8 cellular contexts compared by ENCODE assay signal in the genomic region with DNA sequence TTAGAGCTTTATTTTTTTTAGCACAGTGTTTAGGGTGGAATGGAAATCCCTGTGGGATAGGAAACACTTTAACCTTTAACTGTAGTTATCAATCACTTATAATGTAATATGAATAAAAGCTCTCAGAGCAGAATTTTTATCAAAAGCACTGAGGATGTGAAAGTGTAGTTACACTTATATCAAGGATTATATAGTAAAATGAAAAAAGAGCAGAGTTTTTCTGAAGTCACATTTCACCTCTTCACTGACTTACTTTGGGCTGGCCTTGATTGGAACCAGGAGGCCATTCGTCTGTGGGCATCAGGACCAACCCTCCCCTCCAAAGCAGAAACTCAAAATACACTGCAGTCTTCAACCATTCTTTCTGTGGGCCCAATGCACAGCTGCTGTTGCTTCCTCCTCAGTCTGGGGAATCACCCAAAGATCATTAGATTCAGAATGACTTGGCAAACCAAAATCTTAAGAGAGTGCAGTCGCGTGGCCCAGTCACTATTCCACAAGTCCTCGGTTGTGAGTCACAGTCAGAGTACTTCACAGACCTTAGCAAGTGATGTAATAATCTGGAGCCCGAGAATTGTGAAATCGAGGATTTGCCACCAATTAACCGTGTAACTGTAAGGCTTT.
DNase-seq lines count a peak whose midpoint lies in the region; ATAC-seq and TF ChIP-seq lines count a peak whose summit lies in the region.

No MANE protein-coding gene starts in this region.

- H3K4me1 ChIP-seq in hepatocyte (ENCODE audit: insufficient read depth) = no peaks in the 10 kb centered on the region

- in situ Hi-C loops in astrocyte of the spinal cord (cut with HindIII; ENCODE audit: low sequenced_read_pairs) = no loop called here

- no peaks in the 10 kb centered on the region for H3K27me3 ChIP-seq in hepatocyte

- H2AFZ ChIP-seq in hepatocyte = no peak overlapping the region

- TF ChIP-seq CTCF in GM12865 (IDR thresholded peaks at IDR 0.05; ENCODE audit: insufficient read depth, low read depth, low read length, missing control alignments) = no peak
- TF ChIP-seq CTCF in astrocyte of the spinal cord (IDR thresholded peaks at IDR 0.05; ENCODE audit: low read depth, low read length) = no peak
- no peak for TF ChIP-seq CTCF in hepatocyte (IDR thresholded peaks at IDR 0.05; ENCODE audit: poor library complexity)

- H3K79me2 ChIP-seq in hepatocyte = no peaks in the 10 kb centered on the region

- no peak overlapping the region for H3K4me2 ChIP-seq in hepatocyte

- H3K4me3 ChIP-seq in GM12865 (ENCODE audit: low read depth, low read length) = peak overlapping the region; percentile 6; the same call in 1 of the 2 replicates
- H3K4me3 ChIP-seq in astrocyte of the spinal cord (ENCODE audit: low read depth, low read length) = no peak overlapping the region
- no peak overlapping the region for H3K4me3 ChIP-seq in skeletal muscle cell (ENCODE audit: low read depth, low read length)
- H3K4me3 ChIP-seq in hepatocyte = no peak overlapping the region

- H3K9me2 ChIP-seq in hepatocyte (replicated peaks; ENCODE audit: insufficient read depth) = no peaks in the 10 kb centered on the region

- WGBS in hepatocyte (ENCODE audit: low lambda C conversion rate, missing lambda C conversion rate) = 91% methylated on average over 7 of the region's 7 CpGs

- no peaks in the 10 kb centered on the region for H3K9me3 ChIP-seq in hepatocyte (ENCODE audit: low read depth)

- no peaks in the 10 kb centered on the region for H3K36me3 ChIP-seq in hepatocyte (replicated peaks; ENCODE audit: insufficient read depth, low read depth)

- DNase-seq in GM12865 (ENCODE audit: low read depth) (peak; percentile 94), astrocyte of the spinal cord (ENCODE audit: low read depth, low spot score) (peak; percentile 82), skeletal muscle cell (ENCODE audit: low read depth) (peak; percentile 91), hepatocyte (ENCODE audit: low spot score) (no peak), globus pallidus (ENCODE audit: low spot score) (no peak), NCI-H1105 treated with DMSO at 0.1 percent for 48 hours (lab: John Stamatoyannopoulos, UW) (no peak)

- no peaks in the 10 kb centered on the region for H4K20me1 ChIP-seq in hepatocyte (ENCODE audit: insufficient read depth, poor library complexity, severe bottlenecking)

- H3K27ac ChIP-seq in hepatocyte = no peak overlapping the region

- ATAC-seq in GM21423 (IDR thresholded peaks at IDR 0.05; ENCODE audit: unreplicated experiment) = peak; percentile 98
- peak; percentile 99 for ATAC-seq in HG03521 (IDR thresholded peaks at IDR 0.05; ENCODE audit: unreplicated experiment)

Comparison
In these comparisons a context has a peak if more than half of its experiments do, and no peak if none do; other contexts are left out.
1. DNase-seq: peak in GM12865 (single experiment), astrocyte of the spinal cord (single experiment) and skeletal muscle cell (single experiment); none in hepatocyte (single experiment), globus pallidus (single experiment) and NCI-H1105 treated with DMSO at 0.1 percent for 48 hours (single experiment).